8 cellular contexts compared by ENCODE assay signal in the genomic region with DNA sequence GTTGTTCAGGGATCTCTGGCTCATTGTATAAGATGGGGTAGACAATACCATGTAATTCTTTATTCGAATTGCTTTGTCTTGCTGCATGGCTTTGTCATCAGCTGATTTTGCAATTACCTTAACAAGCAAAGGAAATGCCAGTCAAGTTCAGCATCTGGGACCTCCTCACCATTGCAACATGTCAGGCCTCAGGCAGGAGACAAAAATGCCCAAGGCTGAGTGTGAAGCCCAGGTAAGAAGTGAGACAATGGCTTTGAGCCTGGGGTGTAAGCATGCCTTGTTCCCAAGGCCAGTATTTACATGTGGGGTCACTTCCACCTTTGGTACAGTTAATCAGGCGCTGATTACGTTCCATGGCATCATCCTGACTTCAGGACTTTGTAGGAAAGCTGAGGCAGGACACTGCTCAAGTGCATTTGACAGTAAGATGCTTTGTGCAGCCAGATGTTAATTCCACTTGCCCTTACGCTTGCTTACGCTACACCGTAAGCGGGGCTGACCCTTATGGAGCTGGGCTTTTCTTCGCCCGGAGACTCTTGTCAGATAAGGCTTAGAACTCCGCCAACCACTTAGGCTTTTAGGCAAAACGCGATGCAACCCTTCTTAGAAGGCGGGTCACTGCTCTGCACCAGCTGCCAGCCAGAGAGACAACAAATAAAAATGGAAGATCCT. TPM values are rescaled to one million over a fixed set of nuclear protein-coding genes. Genes with fewer than 3 reads are reported as not detected.
DNase-seq lines count a peak whose midpoint lies in the region; ATAC-seq and TF ChIP-seq lines count a peak whose summit lies in the region.

No MANE protein-coding gene starts in this region.

- TF ChIP-seq CTCF in dorsolateral prefrontal cortex (IDR thresholded peaks at IDR 0.05 in 54 of 56, conservative IDR thresholded peaks at IDR 0.05 in 2 of 56; ENCODE audit: low read depth in 1 of 56, partially characterized antibody in 56 of 56) (no peak), nephron (IDR thresholded peaks at IDR 0.05; ENCODE audit: unreplicated experiment in 3 of 3) (no peak)

- peak overlapping the region; percentile 88 to 99 (median 98) for H3K4me3 Mint-ChIP-seq in nephron

- ATAC-seq in HG02884 (IDR thresholded peaks at IDR 0.05; ENCODE audit: unreplicated experiment) (no peak), HG02973 (IDR thresholded peaks at IDR 0.05; ENCODE audit: unreplicated experiment) (no peak), GM21528 (IDR thresholded peaks at IDR 0.05; ENCODE audit: low FRiP score, unreplicated experiment) (no peak)

- intact Hi-C loops in dorsolateral prefrontal cortex (cut with DNase I): loop anchor here (2.0 to 10.0 kb wide), 6 partner anchors 71 to 656 kb away; a partner anchor contains a TSS

- H3K27ac Mint-ChIP-seq in nephron: peak overlapping the region; percentile 38 to 95 (median 84)

- DNase-seq in EL: peak; percentile 2
- DNase-seq in MV-4-11 (lab: John Stamatoyannopoulos, UW): peak; percentile 21
- no peak for DNase-seq in dorsolateral prefrontal cortex
- no peak for DNase-seq in SKM-1 treated with dmso at 0.1 percent for 144 hours (lab: John Stamatoyannopoulos, UW; ENCODE audit: unreplicated experiment)

- peak overlapping the region in 57 of 59 donors; percentile 30 to 99 (median 97) for H3K27ac ChIP-seq in dorsolateral prefrontal cortex

- no peaks in the 10 kb centered on the region for H3K27me3 ChIP-seq in dorsolateral prefrontal cortex

- H3K4me3 ChIP-seq in dorsolateral prefrontal cortex: peak overlapping the region; percentile 53 to 98 (median 91)

- peaks cover 3% of the 10 kb centered on the region for H3K36me3 Mint-ChIP-seq in nephron (ENCODE audit: low read depth)

- peaks cover 27% of the 10 kb centered on the region for H3K4me1 Mint-ChIP-seq in nephron

- H3K9me3 Mint-ChIP-seq in nephron: no peaks in the 10 kb centered on the region

- no peaks in the 10 kb centered on the region for H3K27me3 Mint-ChIP-seq in nephron (ENCODE audit: low read depth)

RNA-seq across cellular contexts. Expression of a gene that starts 1.5 kb away (rescaled TPM):
- total RNA-seq in dorsolateral prefrontal cortex: 10 to 100 TPM in 118 of 120 experiments, 1 to 10 TPM in 2; 9.6 to 22.6 (median 14.6) TPM

Comparison
In these comparisons a context has a peak if more than half of its experiments do, and no peak if none do; other contexts are left out.
1. DNase-seq: peak in EL (single experiment) and MV-4-11 (single experiment); none in dorsolateral prefrontal cortex (0 of 10) and SKM-1 treated with dmso at 0.1 percent for 144 hours (single experiment).